Comparison of ENCODE assay signal across 14 cellular contexts in genomic region chr2:23699526-23699925, GRCh38.
DNase-seq lines count a peak whose midpoint lies in the region; ATAC-seq and TF ChIP-seq lines count a peak whose summit lies in the region.
"Had no signal": no experiment of that assay in that cellular context is flagged by ENCODE, and none has a peak within 500 bp of the region (broad histone marks: within the 10 kb centered on the region; RNA-seq: fewer than 3 reads in every experiment).

No MANE protein-coding gene starts in this region.

- H3K4me3 ChIP-seq in sigmoid colon (no peak overlapping the region), transverse colon (no peak overlapping the region), SK-N-SH (ENCODE audit: low read depth in 2 of 2, low read length in 1 of 2) (no peak overlapping the region; a peak in 1 of 4 replicates)

- H3K27me3 ChIP-seq in sigmoid colon (no peaks in the 10 kb centered on the region), transverse colon (no peaks in the 10 kb centered on the region), SK-N-SH (ENCODE audit: insufficient read depth) (no peaks in the 10 kb centered on the region)

- POLR2A ChIA-PET in SK-N-SH (lab: Yijun Ruan, JAX), result interaction anchor here (1.2 kb wide), 2 partner anchors 63 to 384 kb away, joined by 4 read pairs; partner anchors contain the start of gene TP53I3

- H3K9me3 ChIP-seq in sigmoid colon (no peaks in the 10 kb centered on the region), transverse colon (no peaks in the 10 kb centered on the region), SK-N-SH (no peaks in the 10 kb centered on the region; the same call in 1 of the 2 replicates)

- peak; percentile 4 for DNase-seq in left cardiac atrium
- DNase-seq in cardiac septum (ENCODE audit: low spot score), result no peak
- no peak for DNase-seq in glutamatergic neuron
- DNase-seq in sigmoid colon, result peak; percentile 61
- no peak for DNase-seq in transverse colon
- DNase-seq in SK-N-SH, result no peak
- DNase-seq in NCI-H748 (lab: John Stamatoyannopoulos, UW; ENCODE audit: unreplicated experiment), result no peak
- DNase-seq: CD8-positive, alpha-beta T cell; HCEC 1CT; NCI-H1048; NCI-H146; NCI-H2081 treated with DMSO at 0.1 percent for 48 hours; NCI-H524 had no signal

- CTCF ChIA-PET in SK-N-SH (lab: Yijun Ruan, JAX), result interaction anchor here (1.0 to 1.2 kb wide), 2 partner anchors 14 to 49 kb away, joined by 3 read pairs; no protein-coding TSS in a partner anchor

- H3K4me2 ChIP-seq in SK-N-SH, result no peak overlapping the region

- H3K79me2 ChIP-seq in SK-N-SH (ENCODE audit: insufficient read depth), result no peaks in the 10 kb centered on the region

- peaks cover 22% of the 10 kb centered on the region for H3K36me3 Mint-ChIP-seq in glutamatergic neuron (ENCODE audit: unreplicated experiment)

- in situ Hi-C loops in transverse colon (cut with MboI; ENCODE audit: low pct_ligation_motif_present in 1 of 4, low pct_unique_long_range_greater_than_20kb in 1 of 4, low sequenced_read_pairs in 3 of 4), result no loop called here

- WGBS in sigmoid colon, 2 donors, result 95 to 97% methylated on average over 5 of the region's 5 CpGs
- 93 to 97% methylated on average over 5 of the region's 5 CpGs for WGBS in transverse colon (ENCODE audit: low coverage in 1 of 2), 2 donors
- WGBS in SK-N-SH (ENCODE audit: low lambda C conversion rate), result 95% methylated on average over 5 of the region's 5 CpGs

- H3K27ac ChIP-seq in sigmoid colon (peak overlapping the region in 3 of 4 donors; percentile 8 to 51 (median 36)), transverse colon (peak overlapping the region in 2 of 4 donors; percentile 9 to 23), SK-N-SH (ENCODE audit: low read depth in 2 of 2, low read length in 1 of 2) (peak overlapping the region in 1 of 2 experiments; percentile 97; a peak in 2 of 4 replicates)

- H3F3A ChIP-seq in SK-N-SH (replicated peaks; ENCODE audit: insufficient read depth), result peaks cover 3% of the 10 kb centered on the region

- H3K27ac Mint-ChIP-seq in glutamatergic neuron (ENCODE audit: unreplicated experiment), result peak overlapping the region; percentile 24
- H3K27ac Mint-ChIP-seq: CD8-positive, alpha-beta T cell had no signal

- H3K9ac ChIP-seq in SK-N-SH, result no peak overlapping the region

- H3K36me3 ChIP-seq in sigmoid colon (peaks cover 5 to 79% (median 9%) of the 10 kb centered on the region in 4 donors), transverse colon (peaks cover 0 to 4% (median 0%) of the 10 kb centered on the region in 4 donors), SK-N-SH (replicated peaks in 1 of 2; ENCODE audit: control insufficient read depth in 1 of 2, insufficient read depth in 2 of 2, low read length in 1 of 2) (peaks cover 8 to 14% of the 10 kb centered on the region in 2 experiments)

- ATAC-seq in left cardiac atrium, result no peak
- no peak for ATAC-seq in GM18502 (IDR thresholded peaks at IDR 0.05; ENCODE audit: poor library complexity, unreplicated experiment)
- ATAC-seq: CD8-positive, alpha-beta T cell had no signal

- H4K20me1 ChIP-seq in SK-N-SH (ENCODE audit: insufficient read depth), result no peaks in the 10 kb centered on the region

- H3K27me3 Mint-ChIP-seq in glutamatergic neuron (ENCODE audit: unreplicated experiment), result peaks cover 35% of the 10 kb centered on the region

- TF ChIP-seq POLR2A in sigmoid colon (IDR thresholded peaks at IDR 0.05) (no peak), transverse colon (IDR thresholded peaks at IDR 0.05) (no peak)

- no peak for TF ChIP-seq EP300 in sigmoid colon (IDR thresholded peaks at IDR 0.05)
- TF ChIP-seq EP300 in transverse colon (IDR thresholded peaks at IDR 0.05; ENCODE audit: low read depth), result no peak
- TF ChIP-seq EP300 in SK-N-SH (IDR thresholded peaks at IDR 0.05; ENCODE audit: borderline replicate concordance in 1 of 2, low read depth in 1 of 2, low read length in 1 of 2), result no peak

- no peak for TF ChIP-seq RAD21 in SK-N-SH (IDR thresholded peaks at IDR 0.05; ENCODE audit: low read length)

- intact Hi-C loops in left cardiac atrium (cut with DNase I), result no loop called here
- intact Hi-C loops in cardiac septum (cut with DNase I), result no loop called here
- intact Hi-C loops in sigmoid colon (cut with DNase I), result no loop called here
- intact Hi-C loops in transverse colon (cut with DNase I; ENCODE audit: low total_unique reads), result no loop called here

- peaks cover 0 to 14% (median 11%) of the 10 kb centered on the region in 4 donors for H3K4me1 ChIP-seq in sigmoid colon
- H3K4me1 ChIP-seq in transverse colon, result peaks cover 0 to 4% (median 3%) of the 10 kb centered on the region in 4 donors
- H3K4me1 ChIP-seq in SK-N-SH (ENCODE audit: control insufficient read depth in 1 of 2, insufficient read depth in 2 of 2, low read depth in 1 of 2, low read length in 1 of 2), result peaks cover 11 to 46% of the 10 kb centered on the region in 2 experiments; a peak in 3 of 4 replicates

- peak overlapping the region; percentile 10 for H3K4me3 Mint-ChIP-seq in glutamatergic neuron (ENCODE audit: unreplicated experiment)
- H3K4me3 Mint-ChIP-seq: CD8-positive, alpha-beta T cell had no signal

- no peak overlapping the region for H2AFZ ChIP-seq in SK-N-SH (ENCODE audit: low read depth)

- H3K9me3 Mint-ChIP-seq in glutamatergic neuron (ENCODE audit: unreplicated experiment), result peaks cover 28% of the 10 kb centered on the region
- H3K9me3 Mint-ChIP-seq: CD8-positive, alpha-beta T cell had no signal

- TF ChIP-seq CTCF in glutamatergic neuron (IDR thresholded peaks at IDR 0.05; ENCODE audit: partially characterized antibody, unreplicated experiment) (no peak), sigmoid colon (IDR thresholded peaks at IDR 0.05) (no peak), transverse colon (IDR thresholded peaks at IDR 0.05) (no peak), SK-N-SH (IDR thresholded peaks at IDR 0.05) (no peak)

- peaks cover 40% of the 10 kb centered on the region for H3K4me1 Mint-ChIP-seq in glutamatergic neuron (ENCODE audit: low read depth, unreplicated experiment)

- no peaks in the 10 kb centered on the region for H3K9me2 ChIP-seq in SK-N-SH

TF ChIP-seq in SK-N-SH, 30 proteins besides CTCF, POLR2A, EP300 and RAD21 (continues in another document):
- TF ChIP-seq REST (IDR thresholded peaks at IDR 0.05; ENCODE audit: low read depth, low read length) (no peak), USF1 (IDR thresholded peaks at IDR 0.05; ENCODE audit: borderline replicate concordance, low read depth) (no peak), RXRA (IDR thresholded peaks at IDR 0.05; ENCODE audit: borderline replicate concordance, low read depth) (no peak), SMC3 (IDR thresholded peaks at IDR 0.05; ENCODE audit: low read depth, low read length) (no peak), FOXM1 (IDR thresholded peaks at IDR 0.05; ENCODE audit: low read depth) (no peak), NFIC (IDR thresholded peaks at IDR 0.05; ENCODE audit: borderline replicate concordance) (no peak), ZBTB33 (IDR thresholded peaks at IDR 0.05; ENCODE audit: borderline replicate concordance, low read depth) (no peak), EZH2phosphoT487 (IDR thresholded peaks at IDR 0.05; ENCODE audit: borderline replicate concordance, low read depth) (no peak), MAX (IDR thresholded peaks at IDR 0.05; ENCODE audit: low read depth) (no peak)

Comparison
In these comparisons a context has a peak if more than half of its experiments do, and no peak if none do; other contexts are left out.
1. DNase-seq: peak in left cardiac atrium (single experiment) and sigmoid colon (single experiment); none in cardiac septum (single experiment), glutamatergic neuron (single experiment), transverse colon (single experiment), SK-N-SH (single experiment) and NCI-H748 (single experiment).